ENCODE assay signal across 1 cellular context in genomic region chr1:26351591-26352337, GRCh38.
TF ChIP-seq lines count a peak whose summit lies in the region.

No MANE protein-coding gene starts in this region.

TF ChIP-seq in HepG2, 621 proteins besides CTCF, POLR2A, EP300 and RAD21 (continued from another document and continues in another):
- TF ChIP-seq ZNF574 (CRISPR knock-in tag; IDR thresholded peaks at IDR 0.05) (peak; percentile 66), LBX2 (CRISPR knock-in tag; IDR thresholded peaks at IDR 0.05; ENCODE audit: borderline replicate concordance) (no peak), SIX1 (CRISPR knock-in tag; IDR thresholded peaks at IDR 0.05; ENCODE audit: borderline replicate concordance) (no peak), ZNF644 (CRISPR knock-in tag; IDR thresholded peaks at IDR 0.05; ENCODE audit: low read depth) (no peak), ZNF670 (CRISPR knock-in tag; IDR thresholded peaks at IDR 0.05; ENCODE audit: borderline replicate concordance) (no peak), SALL2 (CRISPR knock-in tag; IDR thresholded peaks at IDR 0.05) (no peak), SOX5 (CRISPR knock-in tag; IDR thresholded peaks at IDR 0.05; ENCODE audit: borderline replicate concordance) (peak; percentile 88), ZNF589 (CRISPR knock-in tag; conservative IDR thresholded peaks at IDR 0.05) (0 out of 2 replicates have a peak, but pooled peaks have one; percentile 18), TP53 (CRISPR knock-in tag; conservative IDR thresholded peaks at IDR 0.05) (no peak), ZNF629 (CRISPR knock-in tag; conservative IDR thresholded peaks at IDR 0.05) (no peak), EHMT2 (IDR thresholded peaks at IDR 0.05; ENCODE audit: borderline replicate concordance, low read depth, low read length) (no peak; the same call in 1 of the 2 replicates), RBAK (CRISPR knock-in tag; IDR thresholded peaks at IDR 0.05) (no peak), ZNF138 (CRISPR knock-in tag; IDR thresholded peaks at IDR 0.05; ENCODE audit: low read depth) (no peak), ZNF850 (CRISPR knock-in tag; conservative IDR thresholded peaks at IDR 0.05) (no peak), ZNF7 (CRISPR knock-in tag; IDR thresholded peaks at IDR 0.05) (0 out of 2 replicates have a peak, but pooled peaks have one; percentile 6), MAFF (IDR thresholded peaks at IDR 0.05; ENCODE audit: low read depth, low read length) (no peak), ZNF441 (CRISPR knock-in tag; IDR thresholded peaks at IDR 0.05; ENCODE audit: borderline replicate concordance) (no peak; the same call in 1 of the 2 replicates), CENPT (CRISPR knock-in tag; IDR thresholded peaks at IDR 0.05; ENCODE audit: low read depth) (no peak), TAF15 (IDR thresholded peaks at IDR 0.05; ENCODE audit: low read depth, low read length, poor library complexity, severe bottlenecking) (no peak), ZNF260 (CRISPR knock-in tag; IDR thresholded peaks at IDR 0.05; ENCODE audit: borderline replicate concordance, low read depth) (no peak), FOXA1 (IDR thresholded peaks at IDR 0.05) (no peak), FOXA1 (CRISPR knock-in tag; IDR thresholded peaks at IDR 0.05) (no peak), ZNF503 (CRISPR knock-in tag; IDR thresholded peaks at IDR 0.05) (no peak), ZNF576 (CRISPR knock-in tag; IDR thresholded peaks at IDR 0.05) (no peak), ZNF253 (CRISPR knock-in tag; IDR thresholded peaks at IDR 0.05; ENCODE audit: borderline replicate concordance) (peak; percentile 27; the same call in 1 of the 2 replicates), YEATS2 (CRISPR knock-in tag; IDR thresholded peaks at IDR 0.05; ENCODE audit: borderline replicate concordance) (no peak; the same call in 1 of the 2 replicates), AHDC1 (CRISPR knock-in tag; IDR thresholded peaks at IDR 0.05; ENCODE audit: borderline replicate concordance) (0 out of 2 replicates have a peak, but pooled peaks have one; percentile 41), ZNF792 (CRISPR knock-in tag; IDR thresholded peaks at IDR 0.05) (no peak), STAT5B (CRISPR knock-in tag; IDR thresholded peaks at IDR 0.05) (no peak), ZNF335 (CRISPR knock-in tag; IDR thresholded peaks at IDR 0.05) (no peak), NBN (conservative IDR thresholded peaks at IDR 0.05) (no peak), MEIS2 (CRISPR knock-in tag; IDR thresholded peaks at IDR 0.05) (no peak), BATF2 (CRISPR knock-in tag; IDR thresholded peaks at IDR 0.05) (no peak), HNRNPH1 (optimal IDR thresholded peaks at IDR 0.05; ENCODE audit: low read depth, low read length) (no peak), ZNF570 (CRISPR knock-in tag; IDR thresholded peaks at IDR 0.05; ENCODE audit: borderline replicate concordance) (no peak), THAP9 (CRISPR knock-in tag; IDR thresholded peaks at IDR 0.05; ENCODE audit: borderline replicate concordance) (no peak), TFDP1 (CRISPR knock-in tag; IDR thresholded peaks at IDR 0.05; ENCODE audit: borderline replicate concordance) (0 out of 2 replicates have a peak, but pooled peaks have one; percentile 23), SMARCE1 (IDR thresholded peaks at IDR 0.05; ENCODE audit: borderline replicate concordance) (no peak), ZNF770 (CRISPR knock-in tag; IDR thresholded peaks at IDR 0.05) (no peak), KAT2B (IDR thresholded peaks at IDR 0.05; ENCODE audit: borderline replicate concordance, low read depth, low read length) (no peak), ZFP36 (IDR thresholded peaks at IDR 0.05; ENCODE audit: borderline replicate concordance, low read depth, low read length, partially characterized antibody) (peak; percentile 88), MYNN (CRISPR knock-in tag; IDR thresholded peaks at IDR 0.05; ENCODE audit: low read depth) (no peak), RORA (CRISPR knock-in tag; IDR thresholded peaks at IDR 0.05) (no peak)
